8 cellular contexts compared by ENCODE assay signal in the genomic region with DNA sequence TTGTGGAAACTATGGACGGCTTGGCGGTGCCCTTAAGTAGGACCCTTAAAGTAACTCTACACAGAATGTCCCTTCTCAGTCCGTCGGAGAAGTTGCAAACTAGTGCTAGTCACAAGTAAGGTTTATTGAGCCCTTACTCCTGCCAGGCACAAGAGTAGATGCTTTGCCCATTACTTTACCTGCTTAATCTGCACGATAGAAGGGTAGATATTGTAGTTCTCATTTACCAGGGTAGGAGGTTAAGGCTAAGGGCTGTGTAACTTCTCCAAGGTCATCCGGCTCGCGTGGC. TPM values are rescaled to one million over a fixed set of nuclear protein-coding genes. Genes with fewer than 3 reads are reported as not detected.
DNase-seq lines count a peak whose midpoint lies in the region; FAIRE-seq and TF ChIP-seq lines count a peak whose summit lies in the region.

No MANE protein-coding gene starts in this region.

- H3K27me3 Mint-ChIP-seq in progenitor cell of endocrine pancreas: peaks cover 20% of the 10 kb centered on the region

- peaks cover 13% of the 10 kb centered on the region for H3K4me1 Mint-ChIP-seq in progenitor cell of endocrine pancreas (ENCODE audit: low read depth)

- H3K4me3 ChIP-seq in OCI-LY3 (ENCODE audit: low read length): peak overlapping the region; percentile 83
- H3K4me3 ChIP-seq in esophagus muscularis mucosa: peak overlapping the region; percentile 70 to 87 (median 81)

- H3K4me2 ChIP-seq in OCI-LY3 (ENCODE audit: low read length): peak overlapping the region; percentile 96

- H3K4me1 ChIP-seq in OCI-LY3 (ENCODE audit: low read length) (peaks cover 6% of the 10 kb centered on the region), esophagus muscularis mucosa (peaks cover 10 to 23% (median 16%) of the 10 kb centered on the region in 4 donors)

- peak overlapping the region; percentile 90 for H3K4me3 Mint-ChIP-seq in progenitor cell of endocrine pancreas (ENCODE audit: low read depth)

- H3K79me2 ChIP-seq in OCI-LY3 (ENCODE audit: low read length): no peaks in the 10 kb centered on the region

- H4K20me1 ChIP-seq in OCI-LY3 (ENCODE audit: insufficient read depth, low read length): no peaks in the 10 kb centered on the region

- TF ChIP-seq EP300 in esophagus muscularis mucosa (IDR thresholded peaks at IDR 0.05): no peak

- H3K9me3 Mint-ChIP-seq in progenitor cell of endocrine pancreas (ENCODE audit: low read depth): no peaks in the 10 kb centered on the region

- H3K9me3 ChIP-seq in OCI-LY3 (ENCODE audit: insufficient read depth, low read length) (no peaks in the 10 kb centered on the region), esophagus muscularis mucosa (no peaks in the 10 kb centered on the region)

- H3K9ac ChIP-seq in OCI-LY3 (ENCODE audit: low read length): peak overlapping the region; percentile 38

- intact Hi-C loops in esophagus muscularis mucosa (cut with DNase I): loop anchor here (5.0 kb wide), 2 partner anchors 45 to 130 kb away; no protein-coding TSS in a partner anchor

- FAIRE-seq in GM19239 (lab: Jason Lieb, UNC): peak; percentile 75

- TF ChIP-seq CTCF in OCI-LY3 (IDR thresholded peaks at IDR 0.05; ENCODE audit: low read depth, low read length): no peak
- no peak for TF ChIP-seq CTCF in esophagus muscularis mucosa (IDR thresholded peaks at IDR 0.05)
- TF ChIP-seq CTCF in progenitor cell of endocrine pancreas (IDR thresholded peaks at IDR 0.05; ENCODE audit: unreplicated experiment): no peak

- peaks cover 37% of the 10 kb centered on the region for H3K27me3 ChIP-seq in OCI-LY3 (ENCODE audit: low read depth, low read length)
- H3K27me3 ChIP-seq in esophagus muscularis mucosa: no peaks in the 10 kb centered on the region

- no peak for DNase-seq in GM19239 (ENCODE audit: insufficient read length, low spot score)
- DNase-seq in esophagus muscularis mucosa (ENCODE audit: extremely low spot score): no peak
- no peak for DNase-seq in progenitor cell of endocrine pancreas (ENCODE audit: low spot score, unreplicated experiment)
- DNase-seq in dedifferentiated amniotic fluid mesenchymal stem cell (ENCODE audit: extremely low spot score): no peak
- no peak for DNase-seq in activated CD8-positive, alpha-beta memory T cell treated with anti-CD3 and anti-CD28 coated beads, Interleukin-2, amount 50 U/mL, for 48 hours
- no peak for DNase-seq in NCI-H2171 treated with DMSO at 0.1 percent for 48 hours (lab: John Stamatoyannopoulos, UW)
- no peak for DNase-seq in T1000 (lab: John Stamatoyannopoulos, UW)

- WGBS in esophagus muscularis mucosa: 8% methylated on average over 8 of the region's 8 CpGs

- no peak for TF ChIP-seq POLR2A in esophagus muscularis mucosa (IDR thresholded peaks at IDR 0.05; ENCODE audit: low read depth)

- peak overlapping the region; percentile 88 for H3K27ac Mint-ChIP-seq in progenitor cell of endocrine pancreas

- no peaks in the 10 kb centered on the region for H3K36me3 Mint-ChIP-seq in progenitor cell of endocrine pancreas (ENCODE audit: insufficient read depth)

- peak overlapping the region; percentile 88 for H2AFZ ChIP-seq in OCI-LY3 (ENCODE audit: low read depth, low read length)

- H3K27ac ChIP-seq in OCI-LY3 (ENCODE audit: low read length) (no peak overlapping the region), esophagus muscularis mucosa (replicated peaks in 1 of 4) (peak overlapping the region; percentile 72 to 80 (median 74))

- H3K36me3 ChIP-seq in OCI-LY3 (replicated peaks; ENCODE audit: low read depth, low read length) (no peaks in the 10 kb centered on the region), esophagus muscularis mucosa (no peaks in the 10 kb centered on the region)

RNA-seq across cellular contexts. Expression of gene ARMH4, which starts 0.5 kb away (rescaled TPM):
- total RNA-seq in esophagus muscularis mucosa: 1 to 10 TPM; 5.0 to 8.0 (median 5.8) TPM
- total RNA-seq in progenitor cell of endocrine pancreas: 31.5 and 36.2 TPM in 2 replicates

RNA-seq across cellular contexts. Expression of gene ACTR10, which starts 47.4 kb away (rescaled TPM):
- 10 to 100 TPM; 47.9 to 75.7 (median 60.5) TPM for total RNA-seq in esophagus muscularis mucosa
- 57.5 and 64.1 TPM in 2 replicates for total RNA-seq in progenitor cell of endocrine pancreas
